In genomic region chr6:71288228-71289038, GRCh38 we compare ENCODE assay signal across 8 cellular contexts. TPM values are rescaled to one million over a fixed set of nuclear protein-coding genes. Genes with fewer than 3 reads are reported as not detected.
A peak's percentile ranks its signal among the peaks of the same experiment; 100 is the strongest.
DNase-seq lines count a peak whose midpoint lies in the region; ATAC-seq, FAIRE-seq and TF ChIP-seq lines count a peak whose summit lies in the region.

TSS of gene OGFRL1 (plus strand) at chr6:71288811. CDS start at chr6:71288937, 126 bp downstream.

- CTCF ChIA-PET in naive thymus-derived CD4-positive, alpha-beta T cell (lab: Charles Lee), result interaction anchor here (0.5 to 1.4 kb wide), 2 partner anchors 63 to 428 kb away, joined by 3 read pairs; no protein-coding TSS in a partner anchor

- peak; percentile 59 for DNase-seq in DMS79 (lab: John Stamatoyannopoulos, UW)
- peak; percentile 80 for DNase-seq in KBM-7
- DNase-seq in RCC 7860 (ENCODE audit: low spot score), result peak; percentile 93
- peak; percentile 65 for DNase-seq in activated T-helper 1 cell treated with anti-CD3 and anti-CD28 coated beads, Interleukin-12 subunit alpha, Interleukin-12 subunit beta, Interleukin-2, Interleukin-4 antibody, amounts not matched to agents 30 ng/mL and 10 ng/mL and 1 ng/mL, durations not matched to agents 14 hours and 24 hours and 36 hours (ENCODE audit: low spot score)
- peak; percentile 58 to 66 for DNase-seq in fibroblast of lung (ENCODE audit: low read depth in 2 of 2)
- peak; percentile 45 to 74 (median 64) for DNase-seq in naive thymus-derived CD4-positive, alpha-beta T cell
- DNase-seq in stimulated activated naive CD4-positive, alpha-beta T cell (lab: John Stamatoyannopoulos, UW), result peak; percentile 20 to 72 (median 41)

- TF ChIP-seq CTCF in fibroblast of lung (conservative IDR thresholded peaks at IDR 0.05 in 1 of 2, IDR thresholded peaks at IDR 0.05 in 1 of 2; ENCODE audit: low read depth in 1 of 2, low read length in 2 of 2), result no peak

- H3K4me1 Mint-ChIP-seq in activated T-helper 1 cell treated with anti-CD3 and anti-CD28 coated beads, Interleukin-12 subunit alpha, Interleukin-12 subunit beta, Interleukin-2, Interleukin-4 antibody, amounts not matched to agents 30 ng/mL and 10 ng/mL and 1 ng/mL, durations not matched to agents 14 hours and 24 hours and 36 hours (ENCODE audit: low read depth), result peaks cover 39% of the 10 kb centered on the region
- H3K4me1 Mint-ChIP-seq in naive thymus-derived CD4-positive, alpha-beta T cell, result peaks cover 29 to 43% (median 35%) of the 10 kb centered on the region in 7 donors

- intact Hi-C loops in activated T-helper 1 cell treated with anti-CD3 and anti-CD28 coated beads, Interleukin-12 subunit alpha, Interleukin-12 subunit beta, Interleukin-2, Interleukin-4 antibody, amounts not matched to agents 30 ng/mL and 10 ng/mL and 1 ng/mL, durations not matched to agents 14 hours and 24 hours and 36 hours (cut with micrococcal nuclease), result loop anchor here (1.0 to 10.0 kb wide), 2 partner anchors 574 to 875 kb away; partner anchors contain the start of gene FAM135A
- intact Hi-C loops in naive thymus-derived CD4-positive, alpha-beta T cell (cut with micrococcal nuclease), result loop anchor here (2.0 to 5.0 kb wide), 6 partner anchors 60 to 1492 kb away; partner anchors contain the start of genes FAM135A (in 2 of the 2), KCNQ5 (in 1 of the 2) and LMBRD1 (in 1 of the 2)

- H3K4me1 ChIP-seq in fibroblast of lung (ENCODE audit: control insufficient read depth, extremely low read depth, insufficient read depth, low read length), result peaks cover 5% of the 10 kb centered on the region
- H3K4me1 ChIP-seq in naive thymus-derived CD4-positive, alpha-beta T cell (ENCODE audit: control insufficient read depth in 2 of 2, insufficient read depth in 2 of 2, low read length in 2 of 2), result peaks cover 5 to 26% of the 10 kb centered on the region in 2 donors

- peak within 1 kb of the TSS; percentile 79 for H2AFZ ChIP-seq in fibroblast of lung (ENCODE audit: low read length)

- peak within 1 kb of the TSS; percentile 65 to 71 (median 67) for H3K4me3 ChIP-seq in fibroblast of lung (replicated peaks in 1 of 4; ENCODE audit: control extremely low read depth in 1 of 4, insufficient read depth in 1 of 4, low read depth in 3 of 4, low read length in 4 of 4)
- peak within 1 kb of the TSS; percentile 68 for H3K4me3 ChIP-seq in naive thymus-derived CD4-positive, alpha-beta T cell (ENCODE audit: low read length)

- H3K36me3 Mint-ChIP-seq in activated T-helper 1 cell treated with anti-CD3 and anti-CD28 coated beads, Interleukin-12 subunit alpha, Interleukin-12 subunit beta, Interleukin-2, Interleukin-4 antibody, amounts not matched to agents 30 ng/mL and 10 ng/mL and 1 ng/mL, durations not matched to agents 14 hours and 24 hours and 36 hours (ENCODE audit: low read depth), result peaks cover 8% of the 10 kb centered on the region
- H3K36me3 Mint-ChIP-seq in naive thymus-derived CD4-positive, alpha-beta T cell, result peaks cover 1 to 9% (median 3%) of the 10 kb centered on the region in 5 donors

- H3K36me3 ChIP-seq in fibroblast of lung (ENCODE audit: control insufficient read depth, insufficient read depth, low read length), result no peaks in the 10 kb centered on the region
- H3K36me3 ChIP-seq in naive thymus-derived CD4-positive, alpha-beta T cell (ENCODE audit: control insufficient read depth in 2 of 3, insufficient read depth in 3 of 3, low read length in 3 of 3), result peaks cover 0 to 3% (median 0%) of the 10 kb centered on the region in 3 experiments

- no peaks in the 10 kb centered on the region for H3K9me3 ChIP-seq in fibroblast of lung (ENCODE audit: control insufficient read depth, insufficient read depth, low read depth, low read length)
- H3K9me3 ChIP-seq in naive thymus-derived CD4-positive, alpha-beta T cell (ENCODE audit: control insufficient read depth in 2 of 3, low read length in 3 of 3), result no peaks in the 10 kb centered on the region

- H3K9ac ChIP-seq in fibroblast of lung (ENCODE audit: insufficient read depth, low read length), result peak within 1 kb of the TSS; percentile 74

- H3K9me3 Mint-ChIP-seq in activated T-helper 1 cell treated with anti-CD3 and anti-CD28 coated beads, Interleukin-12 subunit alpha, Interleukin-12 subunit beta, Interleukin-2, Interleukin-4 antibody, amounts not matched to agents 30 ng/mL and 10 ng/mL and 1 ng/mL, durations not matched to agents 14 hours and 24 hours and 36 hours, result no peaks in the 10 kb centered on the region
- H3K9me3 Mint-ChIP-seq in naive thymus-derived CD4-positive, alpha-beta T cell, result no peaks in the 10 kb centered on the region

- H3K27ac Mint-ChIP-seq in activated T-helper 1 cell treated with anti-CD3 and anti-CD28 coated beads, Interleukin-12 subunit alpha, Interleukin-12 subunit beta, Interleukin-2, Interleukin-4 antibody, amounts not matched to agents 30 ng/mL and 10 ng/mL and 1 ng/mL, durations not matched to agents 14 hours and 24 hours and 36 hours, result peak within 1 kb of the TSS; percentile 52
- H3K27ac Mint-ChIP-seq in naive thymus-derived CD4-positive, alpha-beta T cell, result peak within 1 kb of the TSS; percentile 78 to 93 (median 83)

- no peaks in the 10 kb centered on the region for H4K20me1 ChIP-seq in fibroblast of lung (ENCODE audit: control insufficient read depth, extremely low read depth, insufficient read depth, low read length)

- POLR2A ChIA-PET in naive thymus-derived CD4-positive, alpha-beta T cell (lab: Charles Lee), result interaction anchor here (0.6 to 1.2 kb wide), 5 partner anchors 12 to 871 kb away, joined by 3 to 6 read pairs (median 3); partner anchors contain the start of gene SMAP1

- peak within 1 kb of the TSS; percentile 81 for H3K4me2 ChIP-seq in fibroblast of lung (ENCODE audit: extremely low read depth, insufficient read depth, low read length)

- H3K27ac ChIP-seq in fibroblast of lung (ENCODE audit: insufficient read depth, low read length), result peak within 1 kb of the TSS; percentile 69
- peak within 1 kb of the TSS; percentile 70 for H3K27ac ChIP-seq in naive thymus-derived CD4-positive, alpha-beta T cell (ENCODE audit: low read depth, low read length)

- FAIRE-seq in RCC 7860 (lab: Jason Lieb, UNC), result peak; percentile 85

- H3K79me2 ChIP-seq in fibroblast of lung (ENCODE audit: control insufficient read depth, insufficient read depth, low read length), result peaks cover 18% of the 10 kb centered on the region

- ATAC-seq in GM21717 (IDR thresholded peaks at IDR 0.05; ENCODE audit: unreplicated experiment), result peak; percentile 90
- ATAC-seq in naive thymus-derived CD4-positive, alpha-beta T cell, result peak; percentile 94

- H3K4me3 Mint-ChIP-seq in activated T-helper 1 cell treated with anti-CD3 and anti-CD28 coated beads, Interleukin-12 subunit alpha, Interleukin-12 subunit beta, Interleukin-2, Interleukin-4 antibody, amounts not matched to agents 30 ng/mL and 10 ng/mL and 1 ng/mL, durations not matched to agents 14 hours and 24 hours and 36 hours, result peak within 1 kb of the TSS; percentile 84
- H3K4me3 Mint-ChIP-seq in naive thymus-derived CD4-positive, alpha-beta T cell, result peak within 1 kb of the TSS; percentile 76 to 88 (median 83)

- no peaks in the 10 kb centered on the region for H3K27me3 ChIP-seq in fibroblast of lung (ENCODE audit: control insufficient read depth, insufficient read depth, low read length)
- no peaks in the 10 kb centered on the region for H3K27me3 ChIP-seq in naive thymus-derived CD4-positive, alpha-beta T cell (ENCODE audit: control insufficient read depth in 2 of 2, insufficient read depth in 2 of 2, low read length in 2 of 2)

- H3K27me3 Mint-ChIP-seq in activated T-helper 1 cell treated with anti-CD3 and anti-CD28 coated beads, Interleukin-12 subunit alpha, Interleukin-12 subunit beta, Interleukin-2, Interleukin-4 antibody, amounts not matched to agents 30 ng/mL and 10 ng/mL and 1 ng/mL, durations not matched to agents 14 hours and 24 hours and 36 hours (ENCODE audit: insufficient read depth), result peaks cover 6% of the 10 kb centered on the region
- peaks cover 0 to 24% (median 0%) of the 10 kb centered on the region in 5 donors for H3K27me3 Mint-ChIP-seq in naive thymus-derived CD4-positive, alpha-beta T cell

- in situ Hi-C loops in KBM-7 (cut with MboI; ENCODE audit: low pct_unique_long_range_greater_than_20kb, low sequenced_read_pairs), result no loop called here

RNA-seq across cellular contexts. Expression of gene OGFRL1, which starts in this region (rescaled TPM):
- total RNA-seq in activated T-helper 1 cell treated with anti-CD3 and anti-CD28 coated beads, Interleukin-12 subunit alpha, Interleukin-12 subunit beta, Interleukin-2, Interleukin-4 antibody, amounts not matched to agents 30 ng/mL and 10 ng/mL and 1 ng/mL, durations not matched to agents 14 hours and 24 hours and 36 hours, result 4.2 and 4.8 TPM in 2 replicates
- 14.0 and 23.6 TPM in 2 replicates for total RNA-seq in fibroblast of lung
- 15.3 and 27.7 TPM in 2 replicates for polyA plus RNA-seq in fibroblast of lung
- 11.2 and 21.7 TPM in 2 replicates for polyA plus RNA-seq in fibroblast of lung (2012)
- 1.3 and 2.0 TPM in 2 replicates for polyA minus RNA-seq in fibroblast of lung (ENCODE audit: low replicate concordance)
- total RNA-seq in naive thymus-derived CD4-positive, alpha-beta T cell, result 10 to 100 TPM in 2 of 5 experiments, 1 to 10 TPM in 3; 4.3 to 30.4 (median 4.7) TPM
- polyA plus RNA-seq in naive thymus-derived CD4-positive, alpha-beta T cell, result 1 to 10 TPM in 1 of 2 donors, under 1 TPM in 1; 0.89 to 1.1 TPM

Comparison
In these comparisons a context has a peak if more than half of its experiments do, and no peak if none do; other contexts are left out.
1. Peak in every context shown above with its lines: DNase-seq, ATAC-seq, H3K4me3 ChIP-seq and H3K27ac ChIP-seq.
2. RNA of gene OGFRL1 (polyA plus RNA-seq): 11.2 to 27.7 TPM in fibroblast of lung; 0.89 to 1.1 TPM in naive thymus-derived CD4-positive, alpha-beta T cell; every median in the first group is over 4 times any median in the second.
3. DNase-seq: peak in every context shown above with its lines; median percentile 93 in RCC 7860; 80 in KBM-7; 65 in activated T-helper 1 cell treated with anti-CD3 and anti-CD28 coated beads, Interleukin-12 subunit alpha, Interleukin-12 subunit beta, Interleukin-2, Interleukin-4 antibody, amounts not matched to agents 30 ng/mL and 10 ng/mL and 1 ng/mL, durations not matched to agents 14 hours and 24 hours and 36 hours; 64 in naive thymus-derived CD4-positive, alpha-beta T cell; 62 in fibroblast of lung; 59 in DMS79; 41 in stimulated activated naive CD4-positive, alpha-beta T cell.